ENCODE assay signal across 8 cellular contexts in the genomic region with DNA sequence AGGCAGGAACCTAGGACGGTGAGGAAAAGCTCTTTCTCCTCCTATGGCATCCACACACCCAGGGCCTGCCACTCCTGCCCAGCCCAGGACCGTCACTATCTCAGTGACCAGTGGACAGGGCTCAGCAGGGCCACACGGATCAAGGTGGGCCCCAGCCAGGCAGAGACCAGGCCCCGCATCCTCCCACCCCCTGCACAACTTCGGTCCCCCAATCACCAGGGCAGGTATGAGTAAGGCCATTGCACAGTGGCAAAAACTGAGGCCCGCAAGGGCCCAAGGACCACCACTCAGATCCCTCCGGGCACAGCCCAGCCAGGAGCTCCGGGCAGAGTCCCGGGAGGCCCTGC. TPM values are rescaled to one million over a fixed set of nuclear protein-coding genes. Genes with fewer than 3 reads are reported as not detected.
DNase-seq lines count a peak whose midpoint lies in the region; TF ChIP-seq lines count a peak whose summit lies in the region.

No MANE protein-coding gene starts in this region.

- no peak overlapping the region for H3K4me3 Mint-ChIP-seq in neural progenitor cell

- H3K36me3 Mint-ChIP-seq in neural progenitor cell = no peaks in the 10 kb centered on the region

- TF ChIP-seq CTCF in esophagus squamous epithelium (IDR thresholded peaks at IDR 0.05) = no peak
- TF ChIP-seq CTCF in neural progenitor cell (IDR thresholded peaks at IDR 0.05) = no peak

- H3K4me3 ChIP-seq in ACC112 (ENCODE audit: low read depth, low read length) (peak overlapping the region; percentile 68), HUES64 (ENCODE audit: low read length) (peak overlapping the region; percentile 56; the same call in 1 of the 2 replicates), esophagus squamous epithelium (peak overlapping the region; percentile 30 to 67 (median 50)), neural progenitor cell (peak overlapping the region; percentile 42)

- H3K27ac Mint-ChIP-seq in neural progenitor cell = no peak overlapping the region

- H4K20me1 ChIP-seq in neural progenitor cell (ENCODE audit: low read depth) = no peaks in the 10 kb centered on the region

- WGBS in HUES64 = 83% methylated on average over 9 of the region's 9 CpGs
- 56 to 71% methylated on average over 1 of the region's 9 CpGs for WGBS in esophagus squamous epithelium, 2 donors

- no peaks in the 10 kb centered on the region for H3K27me3 ChIP-seq in ACC112 (ENCODE audit: insufficient read depth, low read length)
- peaks cover 9% of the 10 kb centered on the region for H3K27me3 ChIP-seq in HUES64 (ENCODE audit: insufficient read depth, low read length)
- H3K27me3 ChIP-seq in esophagus squamous epithelium = peaks cover 0 to 14% (median 0%) of the 10 kb centered on the region in 4 donors
- H3K27me3 ChIP-seq in neural progenitor cell = peaks cover 16% of the 10 kb centered on the region

- no peaks in the 10 kb centered on the region for H3K79me2 ChIP-seq in ACC112 (ENCODE audit: control insufficient read depth, insufficient read depth, low read length, unreplicated experiment)
- H3K79me2 ChIP-seq in neural progenitor cell (ENCODE audit: low read depth) = no peaks in the 10 kb centered on the region

- peaks cover 4% of the 10 kb centered on the region for H3K4me1 Mint-ChIP-seq in neural progenitor cell

- H3K9me3 Mint-ChIP-seq in neural progenitor cell = no peaks in the 10 kb centered on the region

- DNase-seq in esophagus squamous epithelium (lab: John Stamatoyannopoulos, UW) = no peak
- DNase-seq in neural progenitor cell (ENCODE audit: low spot score) = no peak
- DNase-seq in NCI-H146 treated with DMSO at 0.1 percent for 48 hours (lab: John Stamatoyannopoulos, UW; ENCODE audit: unreplicated experiment) = no peak
- DNase-seq in NCI-H510A treated with DMSO at 0.1 percent for 48 hours (lab: John Stamatoyannopoulos, UW) = no peak
- no peak for DNase-seq in amygdala (lab: John Stamatoyannopoulos, UW)
- DNase-seq in NCI-H2227 (lab: John Stamatoyannopoulos, UW; ENCODE audit: unreplicated experiment) = no peak

- peak overlapping the region; percentile 89 for H3K4me2 ChIP-seq in neural progenitor cell

- H3K4me1 ChIP-seq in ACC112 (ENCODE audit: control insufficient read depth, insufficient read depth, low read length, unreplicated experiment) (no peaks in the 10 kb centered on the region), HUES64 (ENCODE audit: insufficient read depth, low read length) (0 out of 2 replicates have a peak, but pooled peaks cover 3% of the 10 kb centered on the region), esophagus squamous epithelium (peaks cover 5 to 15% (median 10%) of the 10 kb centered on the region in 3 donors), neural progenitor cell (peaks cover 10% of the 10 kb centered on the region)

- H3F3A ChIP-seq in neural progenitor cell (ENCODE audit: low read depth) = no peaks in the 10 kb centered on the region

- peaks cover 2% of the 10 kb centered on the region for H3K27me3 Mint-ChIP-seq in neural progenitor cell (ENCODE audit: insufficient read depth, low read depth)

- H2AFZ ChIP-seq in ACC112 (ENCODE audit: low read length, unreplicated experiment) (no peak overlapping the region), neural progenitor cell (replicated peaks) (no peak overlapping the region)

- H3K27ac ChIP-seq in ACC112 (ENCODE audit: low read depth, low read length) = no peak overlapping the region
- no peak overlapping the region for H3K27ac ChIP-seq in HUES64 (ENCODE audit: low read depth, low read length)
- H3K27ac ChIP-seq in esophagus squamous epithelium = peak overlapping the region in 1 of 4 donors; percentile 50
- no peak overlapping the region for H3K27ac ChIP-seq in neural progenitor cell

- intact Hi-C loops in esophagus squamous epithelium (cut with DNase I) = loop anchor here (5.0 to 10.0 kb wide), 2 partner anchors 396 to 804 kb away; no protein-coding TSS in a partner anchor

- H3K9me3 ChIP-seq in HUES64 (ENCODE audit: insufficient read depth, low read depth, low read length) = peaks cover 5% of the 10 kb centered on the region; the same call in 1 of the 2 replicates
- no peaks in the 10 kb centered on the region for H3K9me3 ChIP-seq in esophagus squamous epithelium
- no peaks in the 10 kb centered on the region for H3K9me3 ChIP-seq in neural progenitor cell (ENCODE audit: low read depth)

- no peak overlapping the region for H3K9ac ChIP-seq in HUES64 (ENCODE audit: low read depth, low read length)
- no peak overlapping the region for H3K9ac ChIP-seq in neural progenitor cell

- TF ChIP-seq POLR2A in esophagus squamous epithelium (IDR thresholded peaks at IDR 0.05) = no peak

- no peaks in the 10 kb centered on the region for H3K36me3 ChIP-seq in ACC112 (ENCODE audit: insufficient read depth, low read length)
- H3K36me3 ChIP-seq in HUES64 (ENCODE audit: insufficient read depth, low read length) = no peaks in the 10 kb centered on the region
- H3K36me3 ChIP-seq in esophagus squamous epithelium = no peaks in the 10 kb centered on the region
- no peaks in the 10 kb centered on the region for H3K36me3 ChIP-seq in neural progenitor cell

RNA-seq across cellular contexts. Expression of a gene that starts 30.3 kb away (rescaled TPM):
- 82.8 TPM for polyA plus RNA-seq in HUES64 (2013, experiment 1 of 2)
- polyA plus RNA-seq in HUES64 (2013, experiment 2 of 2) = 80.3 TPM
- total RNA-seq in esophagus squamous epithelium (100 to 1,000 TPM; 101 to 194 (median 131) TPM), neural progenitor cell (ENCODE audit: low replicate concordance) (40.8 and 56.7 TPM in 2 replicates)
